ENCODE assay signal across 1 cellular context in genomic region chr9:4804531-4805016, GRCh38.
TF ChIP-seq lines count a peak whose summit lies in the region.

No MANE protein-coding gene starts in this region.

TF ChIP-seq in WTC11, 78 proteins besides CTCF, POLR2A, EP300 and RAD21 (continued from another document):
- TF ChIP-seq, protein P1, sequence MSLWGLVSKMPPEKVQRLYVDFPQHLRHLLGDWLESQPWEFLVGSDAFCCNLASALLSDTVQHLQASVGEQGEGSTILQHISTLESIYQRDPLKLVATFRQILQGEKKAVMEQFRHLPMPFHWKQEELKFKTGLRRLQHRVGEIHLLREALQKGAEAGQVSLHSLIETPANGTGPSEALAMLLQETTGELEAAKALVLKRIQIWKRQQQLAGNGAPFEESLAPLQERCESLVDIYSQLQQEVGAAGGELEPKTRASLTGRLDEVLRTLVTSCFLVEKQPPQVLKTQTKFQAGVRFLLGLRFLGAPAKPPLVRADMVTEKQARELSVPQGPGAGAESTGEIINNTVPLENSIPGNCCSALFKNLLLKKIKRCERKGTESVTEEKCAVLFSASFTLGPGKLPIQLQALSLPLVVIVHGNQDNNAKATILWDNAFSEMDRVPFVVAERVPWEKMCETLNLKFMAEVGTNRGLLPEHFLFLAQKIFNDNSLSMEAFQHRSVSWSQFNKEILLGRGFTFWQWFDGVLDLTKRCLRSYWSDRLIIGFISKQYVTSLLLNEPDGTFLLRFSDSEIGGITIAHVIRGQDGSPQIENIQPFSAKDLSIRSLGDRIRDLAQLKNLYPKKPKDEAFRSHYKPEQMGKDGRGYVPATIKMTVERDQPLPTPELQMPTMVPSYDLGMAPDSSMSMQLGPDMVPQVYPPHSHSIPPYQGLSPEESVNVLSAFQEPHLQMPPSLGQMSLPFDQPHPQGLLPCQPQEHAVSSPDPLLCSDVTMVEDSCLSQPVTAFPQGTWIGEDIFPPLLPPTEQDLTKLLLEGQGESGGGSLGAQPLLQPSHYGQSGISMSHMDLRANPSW (CRISPR knock-in tag; conservative IDR thresholded peaks at IDR 0.05; ENCODE audit: low read depth): no peak
- TF ChIP-seq ZNF423 (CRISPR knock-in tag; IDR thresholded peaks at IDR 0.05): no peak
- TF ChIP-seq CREB1 (CRISPR knock-in tag; IDR thresholded peaks at IDR 0.05): no peak
- no peak for TF ChIP-seq ZMAT4 (CRISPR knock-in tag; IDR thresholded peaks at IDR 0.05)
- TF ChIP-seq NFE2L1 (CRISPR knock-in tag; IDR thresholded peaks at IDR 0.05): no peak
- TF ChIP-seq NFATC4 (CRISPR knock-in tag; IDR thresholded peaks at IDR 0.05): no peak
- TF ChIP-seq ZNF232 (CRISPR knock-in tag; IDR thresholded peaks at IDR 0.05): no peak
- no peak for TF ChIP-seq ZNF317 (CRISPR knock-in tag; IDR thresholded peaks at IDR 0.05; ENCODE audit: borderline replicate concordance, low read depth)
- TF ChIP-seq ATF2 (CRISPR knock-in tag; IDR thresholded peaks at IDR 0.05; ENCODE audit: borderline replicate concordance, low read depth): no peak
- TF ChIP-seq ESRRA (CRISPR knock-in tag; IDR thresholded peaks at IDR 0.05; ENCODE audit: borderline replicate concordance): no peak
- TF ChIP-seq MYBL2 (CRISPR knock-in tag; IDR thresholded peaks at IDR 0.05): no peak
- TF ChIP-seq ZNF263 (CRISPR knock-in tag; IDR thresholded peaks at IDR 0.05; ENCODE audit: low read depth): no peak
- no peak for TF ChIP-seq ZNF138 (CRISPR knock-in tag; conservative IDR thresholded peaks at IDR 0.05)
- TF ChIP-seq, protein P2, sequence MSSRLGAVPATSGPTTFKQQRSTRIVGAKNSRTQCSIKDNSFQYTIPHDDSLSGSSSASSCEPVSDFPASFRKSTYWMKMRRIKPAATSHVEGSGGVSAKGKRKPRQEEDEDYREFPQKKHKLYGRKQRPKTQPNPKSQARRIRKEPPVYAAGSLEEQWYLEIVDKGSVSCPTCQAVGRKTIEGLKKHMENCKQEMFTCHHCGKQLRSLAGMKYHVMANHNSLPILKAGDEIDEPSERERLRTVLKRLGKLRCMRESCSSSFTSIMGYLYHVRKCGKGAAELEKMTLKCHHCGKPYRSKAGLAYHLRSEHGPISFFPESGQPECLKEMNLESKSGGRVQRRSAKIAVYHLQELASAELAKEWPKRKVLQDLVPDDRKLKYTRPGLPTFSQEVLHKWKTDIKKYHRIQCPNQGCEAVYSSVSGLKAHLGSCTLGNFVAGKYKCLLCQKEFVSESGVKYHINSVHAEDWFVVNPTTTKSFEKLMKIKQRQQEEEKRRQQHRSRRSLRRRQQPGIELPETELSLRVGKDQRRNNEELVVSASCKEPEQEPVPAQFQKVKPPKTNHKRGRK (CRISPR knock-in tag; IDR thresholded peaks at IDR 0.05; ENCODE audit: borderline replicate concordance): no peak
- no peak for TF ChIP-seq SMAD4 (CRISPR knock-in tag; IDR thresholded peaks at IDR 0.05)
